8 cellular contexts compared by ENCODE assay signal in genomic region chr5:96335873-96336272, GRCh38.
DNase-seq lines count a peak whose midpoint lies in the region; ATAC-seq and TF ChIP-seq lines count a peak whose summit lies in the region.

No MANE protein-coding gene starts in this region.

- H3K4me3 ChIP-seq in coronary artery = no peak overlapping the region
- no peak overlapping the region for H3K4me3 ChIP-seq in neuron (ENCODE audit: low read length)

- peak overlapping the region; percentile 62 to 76 for H3K27ac ChIP-seq in coronary artery

- no peaks in the 10 kb centered on the region for H3K36me3 ChIP-seq in neuron (ENCODE audit: insufficient read depth, low read length)

- ATAC-seq in GM18520 (IDR thresholded peaks at IDR 0.05; ENCODE audit: unreplicated experiment) (no peak), HG02763 (IDR thresholded peaks at IDR 0.05; ENCODE audit: unreplicated experiment) (no peak)

- TF ChIP-seq CTCF in coronary artery (IDR thresholded peaks at IDR 0.05) = no peak

- DNase-seq in DMS53 treated with DMSO at 0.1 percent for 48 hours (lab: John Stamatoyannopoulos, UW; ENCODE audit: unreplicated experiment) (peak; percentile 44), M059J (ENCODE audit: low read depth) (peak; percentile 72), coronary artery (ENCODE audit: low spot score) (no peak), head of caudate nucleus (no peak)
- no peak for DNase-seq in stimulated activated CD4-positive, alpha-beta T cell treated with anti-CD3 and anti-CD28 coated beads, Interleukin-1b, Interleukin-23, amount 100 ng/mL, for 48 hours

- H3K27me3 ChIP-seq in neuron (ENCODE audit: insufficient read depth, low read length) = no peaks in the 10 kb centered on the region

- peak overlapping the region; percentile 68 for H2AFZ ChIP-seq in neuron (ENCODE audit: low read depth, low read length)

- H3K4me1 ChIP-seq in neuron (ENCODE audit: insufficient read depth, low read length) = peaks cover 4% of the 10 kb centered on the region

- no peaks in the 10 kb centered on the region for H3K9me3 ChIP-seq in neuron (ENCODE audit: low read length)

- intact Hi-C loops in head of caudate nucleus (cut with DNase I) = loop anchor here (2.0 to 5.0 kb wide), 2 partner anchors 374 to 475 kb away; partner anchors contain the start of gene ELL2

Comparison
In these comparisons a context has a peak if more than half of its experiments do, and no peak if none do; other contexts are left out.
1. DNase-seq: peak in DMS53 treated with DMSO at 0.1 percent for 48 hours (single experiment) and M059J (single experiment); none in coronary artery (single experiment), stimulated activated CD4-positive, alpha-beta T cell treated with anti-CD3 and anti-CD28 coated beads, Interleukin-1b, Interleukin-23, amount 100 ng/mL, for 48 hours (single experiment) and head of caudate nucleus (0 of 42).